In genomic region chr2:134716716-134717585, GRCh38 we compare ENCODE assay signal across 15 cellular contexts. TPM values are rescaled to one million over a fixed set of nuclear protein-coding genes. Genes with fewer than 3 reads are reported as not detected.
DNase-seq lines count a peak whose midpoint lies in the region; ATAC-seq, FAIRE-seq and TF ChIP-seq lines count a peak whose summit lies in the region.
"Had no signal": no experiment of that assay in that cellular context is flagged by ENCODE, and none has a peak within 500 bp of the region (broad histone marks: within the 10 kb centered on the region; RNA-seq: fewer than 3 reads in every experiment).

No MANE protein-coding gene starts in this region.

- no peaks in the 10 kb centered on the region for H3K79me2 ChIP-seq in HepG2 (ENCODE audit: insufficient read depth, low read length)

- no peaks in the 10 kb centered on the region for H3K9me3 Mint-ChIP-seq in activated CD4-positive, alpha-beta memory T cell treated with anti-CD3 and anti-CD28 coated beads for 36 hours
- H3K9me3 Mint-ChIP-seq: HFFc6 had no signal

- H3K27ac ChIP-seq in HepG2 (ENCODE audit: extremely low read length, insufficient read depth, low read length) = no peak overlapping the region
- no peak overlapping the region for H3K27ac ChIP-seq in right lobe of liver
- no peak overlapping the region for H3K27ac ChIP-seq in upper lobe of left lung
- H3K27ac ChIP-seq: RWPE1 had no signal

- no peaks in the 10 kb centered on the region for H3K9me3 ChIP-seq in HepG2 (ENCODE audit: low read length)
- H3K9me3 ChIP-seq in right lobe of liver = no peaks in the 10 kb centered on the region
- no peaks in the 10 kb centered on the region for H3K9me3 ChIP-seq in upper lobe of left lung

- TF ChIP-seq POLR2A in HepG2 (IDR thresholded peaks at IDR 0.05; ENCODE audit: insufficient read depth in 1 of 2, low read depth in 2 of 2, low read length in 2 of 2) (no peak), right lobe of liver (IDR thresholded peaks at IDR 0.05) (no peak), upper lobe of left lung (IDR thresholded peaks at IDR 0.05) (no peak)

- no peak overlapping the region for H3K4me2 ChIP-seq in HepG2 (ENCODE audit: low read depth, low read length)

- TF ChIP-seq RAD21 in HepG2 (CRISPR knock-in tag; IDR thresholded peaks at IDR 0.05) = no peak

- TF ChIP-seq CTCF in HepG2 (CRISPR knock-in tag; IDR thresholded peaks at IDR 0.05) (no peak), right lobe of liver (IDR thresholded peaks at IDR 0.05) (no peak), upper lobe of left lung (IDR thresholded peaks at IDR 0.05) (no peak)

- ATAC-seq in HepG2 (no peak), right lobe of liver (no peak), upper lobe of left lung (ENCODE audit: low FRiP score in 2 of 2) (no peak), HG02642 (IDR thresholded peaks at IDR 0.05; ENCODE audit: poor library complexity, unreplicated experiment) (no peak), GM21360 (IDR thresholded peaks at IDR 0.05; ENCODE audit: unreplicated experiment) (no peak)
- ATAC-seq: activated CD4-positive, CD25-positive, alpha-beta regulatory T cell treated with anti-CD3 and anti-CD28 coated beads, Interleukin-2, amount 50 U/mL, for 24 hours had no signal

- intact Hi-C loops in HepG2 (cut with micrococcal nuclease; ENCODE audit: unreplicated experiment) (no loop called here), right lobe of liver (cut with DNase I) (no loop called here)
- intact Hi-C loops in activated CD4-positive, alpha-beta memory T cell treated with anti-CD3 and anti-CD28 coated beads for 36 hours (cut with micrococcal nuclease) = no loop called here

- H3K4me3 Mint-ChIP-seq in activated CD4-positive, alpha-beta memory T cell treated with anti-CD3 and anti-CD28 coated beads for 36 hours = peak overlapping the region; percentile 32
- H3K4me3 Mint-ChIP-seq: HFFc6 had no signal

- peaks cover 25% of the 10 kb centered on the region for H3K4me1 Mint-ChIP-seq in activated CD4-positive, alpha-beta memory T cell treated with anti-CD3 and anti-CD28 coated beads for 36 hours (ENCODE audit: low read depth)

- no peak overlapping the region for H3K27ac Mint-ChIP-seq in activated CD4-positive, alpha-beta memory T cell treated with anti-CD3 and anti-CD28 coated beads for 36 hours
- H3K27ac Mint-ChIP-seq: HFFc6 had no signal

- H3K4me1 ChIP-seq in HepG2 (ENCODE audit: insufficient read depth, low read length) (no peaks in the 10 kb centered on the region), right lobe of liver (peaks cover 0 to 10% (median 0%) of the 10 kb centered on the region in 4 donors), upper lobe of left lung (peaks cover 9 to 28% (median 16%) of the 10 kb centered on the region in 4 donors)

- H3K4me3 ChIP-seq in HepG2 (replicated peaks in 1 of 3; ENCODE audit: insufficient read depth in 1 of 3, low read depth in 2 of 3, low read length in 3 of 3) (no peak overlapping the region), right lobe of liver (no peak overlapping the region), upper lobe of left lung (peak overlapping the region in 3 of 4 donors; percentile 54 to 63 (median 61))

- TF ChIP-seq EP300 in HepG2 (IDR thresholded peaks at IDR 0.05; ENCODE audit: low read depth in 2 of 2, low read length in 2 of 2) (no peak), HepG2 (CRISPR knock-in tag; IDR thresholded peaks at IDR 0.05; ENCODE audit: borderline replicate concordance) (no peak), upper lobe of left lung (IDR thresholded peaks at IDR 0.05) (no peak)

- DNase-seq in HepG2 (ENCODE audit: low spot score) = no peak
- DNase-seq in right lobe of liver = no peak
- DNase-seq in activated CD4-positive, alpha-beta memory T cell treated with anti-CD3 and anti-CD28 coated beads for 36 hours = no peak
- peak; percentile 33 for DNase-seq in left kidney (ENCODE audit: low read depth, low spot score)
- no peak for DNase-seq in upper lobe of left lung
- no peak for DNase-seq in globus pallidus (ENCODE audit: low spot score)
- DNase-seq: amniotic stem cell; COR-L47; HFFc6; NCI-H2171 treated with DMSO at 0.1 percent for 48 hours; stimulated activated CD8-positive, alpha-beta memory T cell treated with anti-CD3 and anti-CD28 coated beads, Interleukin-4, amount 100 ng/mL, for 48 hours had no signal

- H3K36me3 Mint-ChIP-seq in activated CD4-positive, alpha-beta memory T cell treated with anti-CD3 and anti-CD28 coated beads for 36 hours = no peaks in the 10 kb centered on the region

- H3K27me3 Mint-ChIP-seq in activated CD4-positive, alpha-beta memory T cell treated with anti-CD3 and anti-CD28 coated beads for 36 hours = peaks cover 48% of the 10 kb centered on the region

- FAIRE-seq in HepG2 (lab: Jason Lieb, UNC) = no peak

- in situ Hi-C loops in HepG2 (cut with HindIII; ENCODE audit: extremely low pct_ligation_motif_present, low pct_unique_long_range_greater_than_20kb) = no loop called here

- H2AFZ ChIP-seq in HepG2 (ENCODE audit: low read length) = no peak overlapping the region

- H3K27me3 ChIP-seq in HepG2 (ENCODE audit: control insufficient read depth in 1 of 2, insufficient read depth in 2 of 2, low read length in 2 of 2) = peaks cover 4 to 86% of the 10 kb centered on the region in 2 experiments; a peak in 4 of 5 replicates
- peaks cover 0 to 12% of the 10 kb centered on the region in 2 donors for H3K27me3 ChIP-seq in right lobe of liver
- peaks cover 0 to 21% (median 9%) of the 10 kb centered on the region in 4 donors for H3K27me3 ChIP-seq in upper lobe of left lung

- BruUV-seq in HepG2 (replicated peaks; lab: Mats Ljungman, UMichigan) = no TSS peak

- CTCF ChIA-PET in HepG2 (lab: Yijun Ruan, JAX; ENCODE audit: low intra/inter-chr PET ratio, low total read pairs) = no interaction called here
- CTCF ChIA-PET in activated CD4-positive, alpha-beta memory T cell treated with anti-CD3 and anti-CD28 coated beads for 36 hours (lab: Charles Lee) = interaction anchor here (0.7 kb wide), 1 partner anchor 266 kb away, joined by 3 read pairs; no protein-coding TSS in a partner anchor

- peaks cover 2% of the 10 kb centered on the region; the same call in 1 of the 2 replicates for H4K20me1 ChIP-seq in HepG2 (ENCODE audit: insufficient read depth, low read length)

- POLR2A ChIA-PET in HepG2 (lab: Yijun Ruan, JAX) = no interaction called here
- POLR2A ChIA-PET in activated CD4-positive, alpha-beta memory T cell treated with anti-CD3 and anti-CD28 coated beads for 36 hours (lab: Charles Lee) = no interaction called here

- no peak overlapping the region for H3K9ac ChIP-seq in HepG2 (ENCODE audit: insufficient read depth, low read depth, low read length)

- whole genome bisulfite sequencing in HepG2 (ENCODE audit: low lambda C conversion rate) = 28% methylated on average over 17 of the region's 17 CpGs
- 47% methylated on average over 17 of the region's 17 CpGs for WGBS in right lobe of liver (ENCODE audit: insufficient coverage, low coverage, low lambda C conversion rate, missing lambda C conversion rate)
- 57% methylated on average over 17 of the region's 17 CpGs for WGBS in upper lobe of left lung, 2 donors

- no peaks in the 10 kb centered on the region for H3K36me3 ChIP-seq in HepG2 (replicated peaks in 1 of 2; ENCODE audit: control insufficient read depth in 1 of 2, insufficient read depth in 2 of 2, low read length in 2 of 2)
- no peaks in the 10 kb centered on the region for H3K36me3 ChIP-seq in right lobe of liver
- no peaks in the 10 kb centered on the region for H3K36me3 ChIP-seq in upper lobe of left lung

TF ChIP-seq in HepG2, 621 proteins besides CTCF, POLR2A, EP300 and RAD21:
- TF ChIP-seq CBX2 (IDR thresholded peaks at IDR 0.05; ENCODE audit: low read depth, low read length) (peak; percentile 95), CBX2 (CRISPR knock-in tag; IDR thresholded peaks at IDR 0.05; ENCODE audit: low read depth) (no peak), FOXJ3 (CRISPR knock-in tag; IDR thresholded peaks at IDR 0.05; ENCODE audit: borderline replicate concordance) (no peak), ZNF652 (CRISPR knock-in tag; IDR thresholded peaks at IDR 0.05; ENCODE audit: borderline replicate concordance, low read depth) (no peak), ZNF468 (CRISPR knock-in tag; IDR thresholded peaks at IDR 0.05) (no peak)

RNA-seq across cellular contexts. Expression of gene TMEM163, which starts 1.8 kb away (rescaled TPM):
- not detected in 2 replicates for total RNA-seq in HepG2 (2016; rRNA removed; fragmentation: Illumina TruSeq; extraction: Trizol)
- total RNA-seq in HepG2 (2016; cell fraction: cytosol; rRNA removed; fragmentation: Illumina TruSeq; extraction: Trizol; ENCODE audit: low read depth) = not detected in 2 replicates
- total RNA-seq in HepG2 (2016; cell fraction: insoluble cytoplasmic fraction; rRNA removed; fragmentation: Illumina TruSeq; extraction: Trizol) = not detected in 2 replicates
- total RNA-seq in HepG2 (2016; cell fraction: membrane; rRNA removed; fragmentation: Illumina TruSeq; extraction: Trizol) = not detected in 2 replicates
- not detected in 2 replicates for total RNA-seq in HepG2 (2016; cell fraction: nucleus; rRNA removed; fragmentation: Illumina TruSeq; extraction: Trizol)
- polyA plus RNA-seq in HepG2 (2011; rRNA removed) = 0.05 TPM in 1 of 2 replicates, not detected in the other
- not detected in 2 replicates for polyA plus RNA-seq in HepG2 (2011; cell fraction: cytosol; rRNA removed)
- not detected in 2 replicates for polyA plus RNA-seq in HepG2 (2011; cell fraction: nucleus; rRNA removed)
- 0.09 TPM in 1 of 2 replicates, not detected in the other for polyA plus RNA-seq in HepG2 (2012)
- not detected in 2 replicates for polyA plus RNA-seq in HepG2 (2016; cell fraction: cytosol; fragmentation: Illumina TruSeq; extraction: Trizol; ENCODE audit: low read depth)
- polyA plus RNA-seq in HepG2 (2016; cell fraction: insoluble cytoplasmic fraction; fragmentation: Illumina TruSeq; extraction: Trizol; ENCODE audit: low read depth) = not detected in 2 replicates
- not detected in 2 replicates for polyA plus RNA-seq in HepG2 (2016; cell fraction: membrane; fragmentation: Illumina TruSeq; extraction: Trizol; ENCODE audit: low read depth)
- not detected in 2 replicates for polyA plus RNA-seq in HepG2 (2016; cell fraction: nucleus; fragmentation: Illumina TruSeq; extraction: Trizol; ENCODE audit: insufficient read depth, low read depth)
- polyA minus RNA-seq in HepG2 (2011; rRNA and poly(A)+ RNA removed; ENCODE audit: low replicate concordance) = not detected in 2 replicates
- not detected in 2 replicates for polyA minus RNA-seq in HepG2 (2011; cell fraction: cytosol; rRNA and poly(A)+ RNA removed)
- polyA minus RNA-seq in HepG2 (2011; cell fraction: nucleus; rRNA and poly(A)+ RNA removed) = not detected in 2 replicates
- under 1 TPM in 3 of 6 experiments, not detected in 3; 0.06 to 0.20 (median 0.07) TPM for total RNA-seq in right lobe of liver
- total RNA-seq in activated CD4-positive, alpha-beta memory T cell treated with anti-CD3 and anti-CD28 coated beads for 36 hours = under 1 TPM in 1 of 2 experiments, not detected in 1; 0.12 TPM
- total RNA-seq in upper lobe of left lung = 10 to 100 TPM; 19.3 to 71.6 (median 26.7) TPM
- total RNA-seq: HFFc6 had no signal

Comparison
In these comparisons a context has a peak if more than half of its experiments do, and no peak if none do; other contexts are left out.
1. H3K4me3 ChIP-seq: peak in upper lobe of left lung (3 of 4); none in HepG2 (0 of 3) and right lobe of liver (0 of 3).
2. RNA of gene TMEM163, which starts 1.8 kb away (total RNA-seq): 19.3 to 71.6 TPM in upper lobe of left lung; 0.12 TPM in activated CD4-positive, alpha-beta memory T cell treated with anti-CD3 and anti-CD28 coated beads for 36 hours, 0.06 to 0.20 TPM in right lobe of liver and not detected in HepG2; every median in the first group is over 10 times any median in the second.